ENCODE assay signal across 24 cellular contexts in the genomic region with DNA sequence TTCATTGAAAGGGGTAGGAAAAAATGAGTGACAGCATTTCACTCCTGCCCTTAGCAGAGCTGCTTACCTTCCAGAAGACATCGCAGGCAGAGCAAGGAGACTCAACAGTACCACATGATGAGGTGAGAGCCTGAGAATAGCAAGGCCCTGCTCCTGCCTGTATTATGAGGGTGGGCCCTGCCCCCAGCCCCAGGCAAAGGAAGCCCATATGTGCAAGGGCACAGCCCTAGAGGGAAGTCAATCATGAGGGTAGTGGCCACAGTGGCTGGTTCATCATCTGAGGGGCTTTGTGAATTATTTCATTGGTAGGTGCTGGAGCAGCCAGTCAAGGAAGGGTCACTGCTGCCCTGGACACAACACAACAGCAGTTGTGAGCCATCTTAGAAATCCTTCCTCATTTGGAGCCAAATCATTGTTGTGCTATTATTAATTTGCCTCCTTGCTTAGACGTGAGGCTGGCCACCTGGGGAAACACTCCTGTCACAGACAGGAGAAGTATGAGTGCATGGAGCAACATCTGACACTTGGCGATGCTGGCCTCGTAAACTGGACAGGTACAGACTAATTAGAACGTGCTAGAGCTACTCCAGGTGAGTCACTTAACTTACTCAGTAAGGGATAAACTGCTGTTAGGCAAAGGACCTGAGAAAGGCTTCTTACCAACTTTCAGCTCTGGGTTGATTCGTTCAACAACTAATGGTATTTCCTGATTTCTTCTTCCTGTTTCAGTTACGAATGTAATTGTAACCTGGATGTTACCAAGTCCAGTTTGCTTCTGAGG. TPM values are rescaled to one million over a fixed set of nuclear protein-coding genes. Genes with fewer than 3 reads are reported as not detected.
A peak's percentile ranks its signal among the peaks of the same experiment; 100 is the strongest.
DNase-seq lines count a peak whose midpoint lies in the region; ATAC-seq and TF ChIP-seq lines count a peak whose summit lies in the region.
"Had no signal": no experiment of that assay in that cellular context is flagged by ENCODE, and none has a peak within 500 bp of the region (broad histone marks: within the 10 kb centered on the region; RNA-seq: fewer than 3 reads in every experiment).

No MANE protein-coding gene starts in this region.

- H3K9me3 ChIP-seq in left ventricle myocardium inferior (replicated peaks): no peaks in the 10 kb centered on the region
- no peaks in the 10 kb centered on the region for H3K9me3 ChIP-seq in OCI-LY7 (ENCODE audit: low read length)
- no peaks in the 10 kb centered on the region for H3K9me3 ChIP-seq in ovary
- H3K9me3 ChIP-seq: prostate gland, SJCRH30, uterus had no signal

- peaks cover 9% of the 10 kb centered on the region for H3K4me1 Mint-ChIP-seq in memory B cell

- intact Hi-C loops in left ventricle myocardium inferior (cut with micrococcal nuclease): no loop called here
- intact Hi-C loops in cardiac septum (cut with DNase I): no loop called here
- intact Hi-C loops in OCI-LY7 (cut with micrococcal nuclease; ENCODE audit: unreplicated experiment): no loop called here
- intact Hi-C loops in ovary (cut with DNase I): loop anchor here (10.0 kb wide), 3 partner anchors 630 to 650 kb away; no protein-coding TSS in a partner anchor

- H3K4me1 ChIP-seq in left ventricle myocardium inferior (peaks cover 66% of the 10 kb centered on the region), OCI-LY7 (ENCODE audit: insufficient read depth, low read length, poor library complexity, severe bottlenecking) (no peaks in the 10 kb centered on the region), ovary (ENCODE audit: insufficient read depth) (no peaks in the 10 kb centered on the region)
- H3K4me1 ChIP-seq: uterus had no signal

- POLR2A ChIA-PET in OCI-LY7 (lab: Charles Lee): interaction anchor here (0.5 to 1.5 kb wide), 3 partner anchors 9 to 111 kb away, joined by 3 to 6 read pairs (median 4); no protein-coding TSS in a partner anchor

- DNase-seq in left ventricle myocardium inferior (no peak), cardiac septum (ENCODE audit: low spot score) (no peak), OCI-LY7 (ENCODE audit: low spot score) (no peak), memory B cell (ENCODE audit: low spot score in 2 of 2) (no peak), SW480 (ENCODE audit: low spot score) (no peak), Ammon's horn (ENCODE audit: low spot score) (no peak), ovary (no peak), NCI-H1694 (lab: John Stamatoyannopoulos, UW) (no peak)
- DNase-seq: activated naive CD4-positive, alpha-beta T cell treated with anti-CD3 and anti-CD28 coated beads, Interleukin-2, amount 50 U/mL, for 16 hours; activated T-cell treated with anti-CD3 and anti-CD28 coated beads, Interleukin-2, amount 50 U/mL, for 48 hours; CD8-positive, alpha-beta memory T cell; DMS79; kidney; NCI-H1417 treated with DMSO at 0.1 percent for 48 hours; NCI-H526; PC-3; SJCRH30; stimulated activated CD4-positive, alpha-beta T cell treated with anti-CD3 and anti-CD28 coated beads, Interleukin-2, amount 100 ng/mL, for 24 hours; uterus had no signal

- H3K9me2 ChIP-seq in OCI-LY7 (ENCODE audit: insufficient read depth, low read length): no peaks in the 10 kb centered on the region

- H3K27me3 ChIP-seq in left ventricle myocardium inferior (ENCODE audit: low read depth): no peaks in the 10 kb centered on the region
- H3K27me3 ChIP-seq in ovary: no peaks in the 10 kb centered on the region
- H3K27me3 ChIP-seq: SJCRH30, uterus had no signal

- H3K36me3 ChIP-seq in left ventricle myocardium inferior (no peaks in the 10 kb centered on the region), OCI-LY7 (ENCODE audit: insufficient read depth, low read length) (no peaks in the 10 kb centered on the region), ovary (no peaks in the 10 kb centered on the region)
- H3K36me3 ChIP-seq: prostate gland, SJCRH30, uterus had no signal

- no peaks in the 10 kb centered on the region for H3K27me3 Mint-ChIP-seq in memory B cell

- H3K9me3 Mint-ChIP-seq in memory B cell: no peaks in the 10 kb centered on the region
- H3K9me3 Mint-ChIP-seq: CD8-positive, alpha-beta memory T cell; nephron had no signal

- BruUV-seq in OCI-LY7 (replicated peaks; lab: Mats Ljungman, UMichigan): no TSS peak

- H4K20me1 ChIP-seq in OCI-LY7 (ENCODE audit: insufficient read depth, low read length): no peaks in the 10 kb centered on the region

- H3K36me3 Mint-ChIP-seq in memory B cell: no peaks in the 10 kb centered on the region
- H3K36me3 Mint-ChIP-seq: CD8-positive, alpha-beta memory T cell had no signal

- no peak for TF ChIP-seq EP300 in ovary (IDR thresholded peaks at IDR 0.05)

- TF ChIP-seq CTCF in left ventricle myocardium inferior (IDR thresholded peaks at IDR 0.05; ENCODE audit: borderline replicate concordance): no peak
- no peak for TF ChIP-seq CTCF in OCI-LY7 (conservative IDR thresholded peaks at IDR 0.05; ENCODE audit: low read length)
- TF ChIP-seq CTCF in ovary (IDR thresholded peaks at IDR 0.05): no peak

- 67 to 74% (median 67%) methylated on average over 7 of the region's 7 CpGs for WGBS in ovary, 3 donors

- peak; percentile 54 for ATAC-seq in memory B cell (ENCODE audit: low read depth)
- ATAC-seq: PC-3 had no signal

- no peaks in the 10 kb centered on the region for H3K79me2 ChIP-seq in OCI-LY7 (ENCODE audit: insufficient read depth, low read depth, low read length)

- H2AFZ ChIP-seq in OCI-LY7 (ENCODE audit: low read length): peak overlapping the region; percentile 48

- H3K4me3 ChIP-seq in left ventricle myocardium inferior: no peak overlapping the region
- no peak overlapping the region for H3K4me3 ChIP-seq in OCI-LY7 (ENCODE audit: low read depth, low read length, poor library complexity, severe bottlenecking)
- H3K4me3 ChIP-seq in ovary: no peak overlapping the region
- H3K4me3 ChIP-seq: prostate gland, SJCRH30, uterus had no signal

- H3K27ac ChIP-seq in left ventricle myocardium inferior (replicated peaks) (peak overlapping the region; percentile 41), OCI-LY7 (ENCODE audit: low read depth, low read length, poor library complexity, severe bottlenecking) (no peak overlapping the region), ovary (no peak overlapping the region)
- H3K27ac ChIP-seq: prostate gland, SJCRH30, uterus had no signal

- no peak overlapping the region for H3K27ac Mint-ChIP-seq in memory B cell
- H3K27ac Mint-ChIP-seq: nephron had no signal

- CTCF ChIA-PET in OCI-LY7 (lab: Charles Lee; ENCODE audit: unreplicated experiment): no interaction called here

- peak overlapping the region; percentile 36 for H3K4me3 Mint-ChIP-seq in memory B cell
- H3K4me3 Mint-ChIP-seq: nephron had no signal

- no peak for TF ChIP-seq POLR2A in ovary (IDR thresholded peaks at IDR 0.05)

- peak overlapping the region; percentile 34; the same call in 1 of the 2 replicates for H3K4me2 ChIP-seq in OCI-LY7 (ENCODE audit: low read length)

RNA-seq across cellular contexts. Expression of gene ACBD6, which starts 22.7 kb away (rescaled TPM):
- 18.2 TPM for total RNA-seq in left ventricle myocardium inferior
- total RNA-seq in cardiac septum: 19.0 TPM
- 69.3 and 78.4 TPM in 2 replicates for total RNA-seq in OCI-LY7 (2014; rRNA removed; shearing (Covaris generic))
- 61.2 and 64.4 TPM in 2 replicates for total RNA-seq in OCI-LY7 (2022)
- 10 to 100 TPM; 31.0 to 50.1 (median 40.0) TPM for total RNA-seq in ovary
- 10 to 100 TPM; 42.7 to 56.0 TPM for polyA plus RNA-seq in ovary

RNA-seq across cellular contexts. Expression of gene OVAAL, which starts 33.7 kb away (rescaled TPM):
- 5.3 TPM for total RNA-seq in left ventricle myocardium inferior
- total RNA-seq in cardiac septum: 6.3 TPM
- not detected in 2 replicates for total RNA-seq in OCI-LY7 (2014; rRNA removed; shearing (Covaris generic))
- not detected in 2 replicates for total RNA-seq in OCI-LY7 (2022)
- total RNA-seq in ovary: not detected
- polyA plus RNA-seq in ovary: not detected
- total RNA-seq: CD8-positive, alpha-beta memory T cell; kidney; mesenteric fat pad; PC-3; SJCRH30; skeletal muscle tissue; uterus had no signal
- polyA plus RNA-seq: AG04450; CD8-positive, alpha-beta memory T cell had no signal

Comparison
In these comparisons a context has a peak if more than half of its experiments do, and no peak if none do; other contexts are left out.
1. intact Hi-C loops: an anchor here in ovary (10.0 kb wide); none called in left ventricle myocardium inferior, cardiac septum and OCI-LY7.